In the genomic region with DNA sequence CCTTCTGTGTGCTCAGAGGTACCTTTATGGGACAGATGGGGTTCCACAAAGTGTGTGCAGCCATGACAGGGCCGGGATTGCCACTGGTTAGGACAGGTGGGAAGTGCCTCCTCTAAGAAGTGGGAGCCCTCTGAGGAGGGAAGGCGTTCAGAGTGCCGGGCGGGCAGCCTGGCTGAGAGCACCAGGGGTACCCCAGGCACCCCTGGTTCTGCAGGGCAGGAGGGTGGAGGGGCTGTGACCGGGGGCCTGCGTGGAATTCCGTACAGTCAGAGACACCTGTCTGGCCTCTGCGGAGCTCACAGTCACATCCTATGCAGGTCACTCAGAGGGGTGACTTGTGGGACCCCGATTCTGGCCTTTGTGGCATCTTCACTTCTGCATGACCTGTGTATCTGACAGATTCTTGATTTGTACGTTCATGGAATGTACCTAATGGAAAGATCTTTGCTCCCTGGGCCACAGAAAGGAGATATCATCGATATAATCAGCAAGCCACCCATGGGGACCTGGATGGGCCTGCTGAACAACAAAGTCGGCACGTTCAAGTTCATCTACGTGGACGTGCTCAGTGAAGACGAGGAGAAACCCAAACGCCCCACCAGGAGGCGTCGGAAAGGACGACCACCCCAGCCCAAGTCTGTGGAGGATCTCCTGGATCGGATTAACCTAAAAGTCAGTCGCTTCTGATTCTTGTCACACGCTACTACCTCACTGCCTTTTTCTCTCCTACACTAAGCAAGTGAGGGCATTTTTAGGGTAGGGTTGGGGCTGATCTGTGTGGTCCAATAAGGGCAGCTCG, we compare ENCODE assay signal across 19 cellular contexts.
"Had no signal": no experiment of that assay in that cellular context is flagged by ENCODE, and none has a peak within 500 bp of the region (broad histone marks: within the 10 kb centered on the region; RNA-seq: fewer than 3 reads in every experiment).

No MANE protein-coding gene starts in this region.

- FAIRE-seq: urothelium cell line had no signal

- H3K27ac ChIP-seq: left lung, spleen, stomach, thyroid gland had no signal

- DNase-seq: activated CD4-positive, alpha-beta T cell treated with anti-CD3 and anti-CD28 coated beads, Interleukin-2, amount 50 U/mL, for 4 hours; activated CD4-positive, CD25-positive, alpha-beta regulatory T cell treated with anti-CD3 and anti-CD28 coated beads, Interleukin-2, amount 50 U/mL, for 72 hours; activated naive CD4-positive, alpha-beta T cell treated with anti-CD3 and anti-CD28 coated beads, Interleukin-2, amount 50 U/mL, for 16 hours; activated T-cell treated with anti-CD3 and anti-CD28 coated beads, Interleukin-2, amount 50 U/mL, for 1 hour; adrenal gland; cerebellar nuclear complex; dermis blood vessel endothelial cell; islet precursor cell; left lung; spleen; stimulated activated CD4-positive, alpha-beta T cell treated with anti-CD3 and anti-CD28 coated beads, Interleukin-2, amount 100 ng/mL, for 24 hours; stomach; thyroid gland had no signal

- H3K27ac Mint-ChIP-seq: natural killer cell treated with Interleukin-12 subunit alpha and Interleukin-12 subunit beta and Interleukin-15 and Interleukin-18, amount 100 ng/mL, for 72 hours; T-helper 1 cell treated with Interleukin-12 subunit alpha and Interleukin-12 subunit beta and Interleukin-4 antibody, amounts not matched to agents 30 μg/mL and 1 μg/mL, for 36 hours had no signal

- ATAC-seq: esophagus mucosa, left lung, sciatic nerve had no signal

- H3K4me3 ChIP-seq: adrenal gland, left lung, spleen, stomach, thyroid gland had no signal

- H3K4me3 Mint-ChIP-seq: brain; natural killer cell treated with Interleukin-12 subunit alpha and Interleukin-12 subunit beta and Interleukin-15 and Interleukin-18, amount 100 ng/mL, for 72 hours; T-helper 1 cell treated with Interleukin-12 subunit alpha and Interleukin-12 subunit beta and Interleukin-4 antibody, amounts not matched to agents 30 μg/mL and 1 μg/mL, for 36 hours had no signal

- H3K9me3 Mint-ChIP-seq: brain; natural killer cell treated with Interleukin-12 subunit alpha and Interleukin-12 subunit beta and Interleukin-15 and Interleukin-18, amount 100 ng/mL, for 72 hours; T-helper 1 cell treated with Interleukin-12 subunit alpha and Interleukin-12 subunit beta and Interleukin-4 antibody, amounts not matched to agents 30 μg/mL and 1 μg/mL, for 36 hours had no signal

- H3K36me3 Mint-ChIP-seq: natural killer cell treated with Interleukin-12 subunit alpha and Interleukin-12 subunit beta and Interleukin-15 and Interleukin-18, amount 100 ng/mL, for 72 hours had no signal

- H3K27me3 ChIP-seq: adrenal gland, left lung, spleen, stomach, thyroid gland had no signal

- H3K27me3 Mint-ChIP-seq: brain had no signal

- H3K9me3 ChIP-seq: adrenal gland, left lung, spleen, stomach, thyroid gland had no signal
